Comparison of ENCODE assay signal across 1 cellular context in the genomic region with DNA sequence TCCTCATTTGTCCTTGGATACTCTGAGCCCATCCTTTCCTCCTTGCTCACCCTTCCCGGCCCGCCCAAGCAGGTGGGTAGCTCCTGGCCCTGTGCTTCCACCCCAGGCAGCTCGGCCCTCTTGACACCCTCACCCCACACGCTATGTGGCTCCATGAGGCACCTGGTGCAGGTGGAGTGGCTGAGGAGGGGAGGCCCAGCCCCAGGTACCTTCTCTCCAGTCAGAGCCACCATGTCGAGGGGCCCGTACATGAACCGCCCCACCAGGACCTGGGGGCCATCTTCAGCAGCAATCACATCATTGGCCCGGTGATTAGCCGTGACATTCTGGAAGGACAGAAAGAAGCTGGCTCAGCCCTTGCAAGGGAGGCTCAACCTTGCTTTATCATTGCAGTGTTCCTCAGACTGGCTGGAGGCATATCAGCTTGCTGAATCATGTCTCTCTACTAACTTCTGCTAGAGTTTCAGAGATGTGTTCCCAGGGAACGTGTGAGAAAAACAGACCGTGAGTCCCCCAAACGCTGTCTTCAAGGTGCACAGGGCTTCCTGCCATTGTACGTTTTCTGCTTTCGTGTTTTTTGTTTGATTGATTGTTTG.
TF ChIP-seq lines count a peak whose summit lies in the region.

No MANE protein-coding gene starts in this region.

TF ChIP-seq in K562, 482 proteins besides CTCF, POLR2A, EP300 and RAD21 (continued from another document):
- TF ChIP-seq YBX1 (IDR thresholded peaks at IDR 0.05) (no peak), JUNB (CRISPR knock-in tag; conservative IDR thresholded peaks at IDR 0.05) (no peak), DPF2 (IDR thresholded peaks at IDR 0.05) (peak; percentile 55; the same call in 1 of the 2 replicates), STAG1 (CRISPR knock-in tag; IDR thresholded peaks at IDR 0.05; ENCODE audit: borderline replicate concordance) (no peak), XRCC3 (IDR thresholded peaks at IDR 0.05) (no peak), SRF (CRISPR knock-in tag; IDR thresholded peaks at IDR 0.05) (peak in 1 of 2 experiments; percentile 26; a peak in 1 of 4 replicates), CHD2 (IDR thresholded peaks at IDR 0.05; ENCODE audit: low read depth, low read length) (no peak), ZNF699 (CRISPR knock-in tag; IDR thresholded peaks at IDR 0.05; ENCODE audit: insufficient replicate concordance) (no peak), NR3C1 (CRISPR knock-in tag; IDR thresholded peaks at IDR 0.05) (no peak), MAFK (IDR thresholded peaks at IDR 0.05; ENCODE audit: low read length) (peak; percentile 59), HDAC2 (IDR thresholded peaks at IDR 0.05) (no peak), CBX2 (IDR thresholded peaks at IDR 0.05; ENCODE audit: insufficient read depth, low read length, poor library complexity, severe bottlenecking) (no peak), PURB (CRISPR knock-in tag; IDR thresholded peaks at IDR 0.05; ENCODE audit: low read depth) (no peak), C11orf30 (IDR thresholded peaks at IDR 0.05; ENCODE audit: low read depth) (peak; percentile 67; the same call in 1 of the 2 replicates), KHSRP (IDR thresholded peaks at IDR 0.05) (no peak), FOXK2 (conservative IDR thresholded peaks at IDR 0.05 in 1 of 2, IDR thresholded peaks at IDR 0.05 in 1 of 2; ENCODE audit: low read depth in 2 of 2) (no peak), PHB2 (IDR thresholded peaks at IDR 0.05; ENCODE audit: low read depth) (no peak), SMARCA5 (IDR thresholded peaks at IDR 0.05) (no peak), RBBP5 (IDR thresholded peaks at IDR 0.05; ENCODE audit: borderline replicate concordance, insufficient read depth, low read length, poor library complexity, severe bottlenecking) (no peak), RUNX1 (IDR thresholded peaks at IDR 0.05; ENCODE audit: low read depth) (no peak), SREBF2 (CRISPR knock-in tag; IDR thresholded peaks at IDR 0.05) (no peak), HEY1 (CRISPR knock-in tag; IDR thresholded peaks at IDR 0.05; ENCODE audit: borderline replicate concordance) (no peak)
- TF ChIP-seq, protein P1, sequence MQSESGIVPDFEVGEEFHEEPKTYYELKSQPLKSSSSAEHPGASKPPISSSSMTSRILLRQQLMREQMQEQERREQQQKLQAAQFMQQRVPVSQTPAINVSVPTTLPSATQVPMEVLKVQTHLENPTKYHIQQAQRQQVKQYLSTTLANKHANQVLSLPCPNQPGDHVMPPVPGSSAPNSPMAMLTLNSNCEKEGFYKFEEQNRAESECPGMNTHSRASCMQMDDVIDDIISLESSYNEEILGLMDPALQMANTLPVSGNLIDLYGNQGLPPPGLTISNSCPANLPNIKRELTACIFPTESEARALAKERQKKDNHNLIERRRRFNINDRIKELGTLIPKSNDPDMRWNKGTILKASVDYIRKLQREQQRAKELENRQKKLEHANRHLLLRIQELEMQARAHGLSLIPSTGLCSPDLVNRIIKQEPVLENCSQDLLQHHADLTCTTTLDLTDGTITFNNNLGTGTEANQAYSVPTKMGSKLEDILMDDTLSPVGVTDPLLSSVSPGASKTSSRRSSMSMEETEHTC (IDR thresholded peaks at IDR 0.05), result no peak
- TF ChIP-seq, protein P2, sequence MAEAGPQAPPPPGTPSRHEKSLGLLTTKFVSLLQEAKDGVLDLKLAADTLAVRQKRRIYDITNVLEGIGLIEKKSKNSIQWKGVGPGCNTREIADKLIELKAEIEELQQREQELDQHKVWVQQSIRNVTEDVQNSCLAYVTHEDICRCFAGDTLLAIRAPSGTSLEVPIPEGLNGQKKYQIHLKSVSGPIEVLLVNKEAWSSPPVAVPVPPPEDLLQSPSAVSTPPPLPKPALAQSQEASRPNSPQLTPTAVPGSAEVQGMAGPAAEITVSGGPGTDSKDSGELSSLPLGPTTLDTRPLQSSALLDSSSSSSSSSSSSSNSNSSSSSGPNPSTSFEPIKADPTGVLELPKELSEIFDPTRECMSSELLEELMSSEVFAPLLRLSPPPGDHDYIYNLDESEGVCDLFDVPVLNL (CRISPR knock-in tag; IDR thresholded peaks at IDR 0.05; ENCODE audit: low read depth), result no peak
- TF ChIP-seq, protein P3, sequence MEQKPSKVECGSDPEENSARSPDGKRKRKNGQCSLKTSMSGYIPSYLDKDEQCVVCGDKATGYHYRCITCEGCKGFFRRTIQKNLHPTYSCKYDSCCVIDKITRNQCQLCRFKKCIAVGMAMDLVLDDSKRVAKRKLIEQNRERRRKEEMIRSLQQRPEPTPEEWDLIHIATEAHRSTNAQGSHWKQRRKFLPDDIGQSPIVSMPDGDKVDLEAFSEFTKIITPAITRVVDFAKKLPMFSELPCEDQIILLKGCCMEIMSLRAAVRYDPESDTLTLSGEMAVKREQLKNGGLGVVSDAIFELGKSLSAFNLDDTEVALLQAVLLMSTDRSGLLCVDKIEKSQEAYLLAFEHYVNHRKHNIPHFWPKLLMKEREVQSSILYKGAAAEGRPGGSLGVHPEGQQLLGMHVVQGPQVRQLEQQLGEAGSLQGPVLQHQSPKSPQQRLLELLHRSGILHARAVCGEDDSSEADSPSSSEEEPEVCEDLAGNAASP (IDR thresholded peaks at IDR 0.05), result no peak
- TF ChIP-seq, protein P4, sequence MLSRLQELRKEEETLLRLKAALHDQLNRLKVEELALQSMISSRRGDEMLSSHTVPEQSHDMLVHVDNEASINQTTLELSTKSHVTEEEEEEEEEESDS (CRISPR knock-in tag; IDR thresholded peaks at IDR 0.05), result no peak
- TF ChIP-seq, protein P5, sequence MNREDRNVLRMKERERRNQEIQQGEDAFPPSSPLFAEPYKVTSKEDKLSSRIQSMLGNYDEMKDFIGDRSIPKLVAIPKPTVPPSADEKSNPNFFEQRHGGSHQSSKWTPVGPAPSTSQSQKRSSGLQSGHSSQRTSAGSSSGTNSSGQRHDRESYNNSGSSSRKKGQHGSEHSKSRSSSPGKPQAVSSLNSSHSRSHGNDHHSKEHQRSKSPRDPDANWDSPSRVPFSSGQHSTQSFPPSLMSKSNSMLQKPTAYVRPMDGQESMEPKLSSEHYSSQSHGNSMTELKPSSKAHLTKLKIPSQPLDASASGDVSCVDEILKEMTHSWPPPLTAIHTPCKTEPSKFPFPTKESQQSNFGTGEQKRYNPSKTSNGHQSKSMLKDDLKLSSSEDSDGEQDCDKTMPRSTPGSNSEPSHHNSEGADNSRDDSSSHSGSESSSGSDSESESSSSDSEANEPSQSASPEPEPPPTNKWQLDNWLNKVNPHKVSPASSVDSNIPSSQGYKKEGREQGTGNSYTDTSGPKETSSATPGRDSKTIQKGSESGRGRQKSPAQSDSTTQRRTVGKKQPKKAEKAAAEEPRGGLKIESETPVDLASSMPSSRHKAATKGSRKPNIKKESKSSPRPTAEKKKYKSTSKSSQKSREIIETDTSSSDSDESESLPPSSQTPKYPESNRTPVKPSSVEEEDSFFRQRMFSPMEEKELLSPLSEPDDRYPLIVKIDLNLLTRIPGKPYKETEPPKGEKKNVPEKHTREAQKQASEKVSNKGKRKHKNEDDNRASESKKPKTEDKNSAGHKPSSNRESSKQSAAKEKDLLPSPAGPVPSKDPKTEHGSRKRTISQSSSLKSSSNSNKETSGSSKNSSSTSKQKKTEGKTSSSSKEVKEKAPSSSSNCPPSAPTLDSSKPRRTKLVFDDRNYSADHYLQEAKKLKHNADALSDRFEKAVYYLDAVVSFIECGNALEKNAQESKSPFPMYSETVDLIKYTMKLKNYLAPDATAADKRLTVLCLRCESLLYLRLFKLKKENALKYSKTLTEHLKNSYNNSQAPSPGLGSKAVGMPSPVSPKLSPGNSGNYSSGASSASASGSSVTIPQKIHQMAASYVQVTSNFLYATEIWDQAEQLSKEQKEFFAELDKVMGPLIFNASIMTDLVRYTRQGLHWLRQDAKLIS (CRISPR knock-in tag; IDR thresholded peaks at IDR 0.05), result no peak
- TF ChIP-seq, protein P6, sequence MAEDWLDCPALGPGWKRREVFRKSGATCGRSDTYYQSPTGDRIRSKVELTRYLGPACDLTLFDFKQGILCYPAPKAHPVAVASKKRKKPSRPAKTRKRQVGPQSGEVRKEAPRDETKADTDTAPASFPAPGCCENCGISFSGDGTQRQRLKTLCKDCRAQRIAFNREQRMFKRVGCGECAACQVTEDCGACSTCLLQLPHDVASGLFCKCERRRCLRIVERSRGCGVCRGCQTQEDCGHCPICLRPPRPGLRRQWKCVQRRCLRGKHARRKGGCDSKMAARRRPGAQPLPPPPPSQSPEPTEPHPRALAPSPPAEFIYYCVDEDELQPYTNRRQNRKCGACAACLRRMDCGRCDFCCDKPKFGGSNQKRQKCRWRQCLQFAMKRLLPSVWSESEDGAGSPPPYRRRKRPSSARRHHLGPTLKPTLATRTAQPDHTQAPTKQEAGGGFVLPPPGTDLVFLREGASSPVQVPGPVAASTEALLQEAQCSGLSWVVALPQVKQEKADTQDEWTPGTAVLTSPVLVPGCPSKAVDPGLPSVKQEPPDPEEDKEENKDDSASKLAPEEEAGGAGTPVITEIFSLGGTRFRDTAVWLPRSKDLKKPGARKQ (CRISPR knock-in tag; IDR thresholded peaks at IDR 0.05), result no peak
- TF ChIP-seq, protein P7, sequence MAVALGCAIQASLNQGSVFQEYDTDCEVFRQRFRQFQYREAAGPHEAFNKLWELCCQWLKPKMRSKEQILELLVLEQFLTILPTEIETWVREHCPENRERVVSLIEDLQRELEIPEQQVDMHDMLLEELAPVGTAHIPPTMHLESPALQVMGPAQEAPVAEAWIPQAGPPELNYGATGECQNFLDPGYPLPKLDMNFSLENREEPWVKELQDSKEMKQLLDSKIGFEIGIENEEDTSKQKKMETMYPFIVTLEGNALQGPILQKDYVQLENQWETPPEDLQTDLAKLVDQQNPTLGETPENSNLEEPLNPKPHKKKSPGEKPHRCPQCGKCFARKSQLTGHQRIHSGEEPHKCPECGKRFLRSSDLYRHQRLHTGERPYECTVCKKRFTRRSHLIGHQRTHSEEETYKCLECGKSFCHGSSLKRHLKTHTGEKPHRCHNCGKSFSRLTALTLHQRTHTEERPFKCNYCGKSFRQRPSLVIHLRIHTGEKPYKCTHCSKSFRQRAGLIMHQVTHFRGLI (CRISPR knock-in tag; IDR thresholded peaks at IDR 0.05), result no peak
